ENCODE assay signal across 17 cellular contexts in genomic region chr2:27296466-27296865, GRCh38. TPM values are rescaled to one million over a fixed set of nuclear protein-coding genes. Genes with fewer than 3 reads are reported as not detected.
"Had no signal": no experiment of that assay in that cellular context is flagged by ENCODE, and none has a peak within 500 bp of the region (broad histone marks: within the 10 kb centered on the region; RNA-seq: fewer than 3 reads in every experiment).

No MANE protein-coding gene starts in this region.

- H3K9me3 Mint-ChIP-seq: naive B cell; stimulated activated memory B cell treated with anti-CD40 and anti-IgM and Interleukin-4, amounts not matched to agents 10 μg/mL and 1 μg/mL and 100 μg/mL, for 72 hours; T-helper 1 cell treated with Interleukin-12 subunit alpha and Interleukin-12 subunit beta and Interleukin-4 antibody, amounts not matched to agents 30 μg/mL and 1 μg/mL, for 36 hours; WTC11 had no signal

- H3K27me3 ChIP-seq: cardiac muscle cell, right atrium auricular region had no signal

- ATAC-seq: activated CD8-positive, alpha-beta T cell treated with anti-CD3 and anti-CD28 coated beads, Interleukin-2, amount 10 ng/mL, durations not matched to agents 7 days and 5 days; left colon; stimulated activated memory B cell treated with anti-CD40 and anti-IgM and Interleukin-4, amounts not matched to agents 10 μg/mL and 1 μg/mL and 100 μg/mL, for 72 hours; WTC11 had no signal

- H3K4me3 Mint-ChIP-seq: activated CD8-positive, alpha-beta T cell treated with anti-CD3 and anti-CD28 coated beads, Interleukin-2, amount 10 ng/mL, durations not matched to agents 7 days and 5 days; naive B cell; stimulated activated memory B cell treated with anti-CD40 and anti-IgM and Interleukin-4, amounts not matched to agents 10 μg/mL and 1 μg/mL and 100 μg/mL, for 72 hours; T-helper 1 cell treated with Interleukin-12 subunit alpha and Interleukin-12 subunit beta and Interleukin-4 antibody, amounts not matched to agents 30 μg/mL and 1 μg/mL, for 36 hours; WTC11 had no signal

- H3K4me2 ChIP-seq: smooth muscle cell had no signal

- H3K36me3 ChIP-seq: tibial nerve had no signal

- H3K36me3 Mint-ChIP-seq: naive B cell; stimulated activated memory B cell treated with anti-CD40 and anti-IgM and Interleukin-4, amounts not matched to agents 10 μg/mL and 1 μg/mL and 100 μg/mL, for 72 hours; WTC11 had no signal

- DNase-seq: activated CD4-positive, alpha-beta T cell treated with anti-CD3 and anti-CD28 coated beads for 48 hours; activated CD8-positive, alpha-beta memory T cell treated with anti-CD3 and anti-CD28 coated beads, Interleukin-2, amount 50 U/mL, for 48 hours; activated CD8-positive, alpha-beta T cell treated with anti-CD3 and anti-CD28 coated beads, Interleukin-2, amount 10 ng/mL, durations not matched to agents 7 days and 5 days; glutamatergic neuron; left colon; naive B cell had no signal

- H3K9me3 ChIP-seq: right atrium auricular region, tibial nerve had no signal

- H3K4me1 Mint-ChIP-seq: stimulated activated memory B cell treated with anti-CD40 and anti-IgM and Interleukin-4, amounts not matched to agents 10 μg/mL and 1 μg/mL and 100 μg/mL, for 72 hours had no signal

- H3K27ac ChIP-seq: cardiac muscle cell, right atrium auricular region, tibial nerve had no signal

- H3K4me3 ChIP-seq: cardiac muscle cell, lung, right atrium auricular region, smooth muscle cell, tibial nerve had no signal

- H3K27ac Mint-ChIP-seq: activated CD8-positive, alpha-beta T cell treated with anti-CD3 and anti-CD28 coated beads, Interleukin-2, amount 10 ng/mL, durations not matched to agents 7 days and 5 days; stimulated activated memory B cell treated with anti-CD40 and anti-IgM and Interleukin-4, amounts not matched to agents 10 μg/mL and 1 μg/mL and 100 μg/mL, for 72 hours; T-helper 1 cell treated with Interleukin-12 subunit alpha and Interleukin-12 subunit beta and Interleukin-4 antibody, amounts not matched to agents 30 μg/mL and 1 μg/mL, for 36 hours; WTC11 had no signal

- FAIRE-seq: colon had no signal

RNA-seq across cellular contexts. Expression of gene UCN, which starts 11.8 kb away (rescaled TPM):
- polyA plus RNA-seq: fibroblast of lung had no signal

RNA-seq across cellular contexts. Expression of gene TRIM54, which starts 14.2 kb away (rescaled TPM):
- polyA plus RNA-seq: fibroblast of lung, smooth muscle cell had no signal

RNA-seq across cellular contexts. Expression of gene DNAJC5G, which starts 21.2 kb away (rescaled TPM):
- total RNA-seq: activated CD8-positive, alpha-beta T cell treated with anti-CD3 and anti-CD28 coated beads, Interleukin-2, amount 10 ng/mL, durations not matched to agents 7 days and 5 days; fibroblast of lung; left colon; lung; smooth muscle cell had no signal
- polyA plus RNA-seq: fibroblast of lung, lung, smooth muscle cell had no signal

RNA-seq across cellular contexts. Expression of gene SLC30A3, which starts 33.6 kb away (rescaled TPM):
- total RNA-seq: activated CD8-positive, alpha-beta T cell treated with anti-CD3 and anti-CD28 coated beads, Interleukin-2, amount 10 ng/mL, durations not matched to agents 7 days and 5 days; left colon; smooth muscle cell; subcutaneous adipose tissue had no signal
